ENCODE assay signal across 1 cellular context in the genomic region with DNA sequence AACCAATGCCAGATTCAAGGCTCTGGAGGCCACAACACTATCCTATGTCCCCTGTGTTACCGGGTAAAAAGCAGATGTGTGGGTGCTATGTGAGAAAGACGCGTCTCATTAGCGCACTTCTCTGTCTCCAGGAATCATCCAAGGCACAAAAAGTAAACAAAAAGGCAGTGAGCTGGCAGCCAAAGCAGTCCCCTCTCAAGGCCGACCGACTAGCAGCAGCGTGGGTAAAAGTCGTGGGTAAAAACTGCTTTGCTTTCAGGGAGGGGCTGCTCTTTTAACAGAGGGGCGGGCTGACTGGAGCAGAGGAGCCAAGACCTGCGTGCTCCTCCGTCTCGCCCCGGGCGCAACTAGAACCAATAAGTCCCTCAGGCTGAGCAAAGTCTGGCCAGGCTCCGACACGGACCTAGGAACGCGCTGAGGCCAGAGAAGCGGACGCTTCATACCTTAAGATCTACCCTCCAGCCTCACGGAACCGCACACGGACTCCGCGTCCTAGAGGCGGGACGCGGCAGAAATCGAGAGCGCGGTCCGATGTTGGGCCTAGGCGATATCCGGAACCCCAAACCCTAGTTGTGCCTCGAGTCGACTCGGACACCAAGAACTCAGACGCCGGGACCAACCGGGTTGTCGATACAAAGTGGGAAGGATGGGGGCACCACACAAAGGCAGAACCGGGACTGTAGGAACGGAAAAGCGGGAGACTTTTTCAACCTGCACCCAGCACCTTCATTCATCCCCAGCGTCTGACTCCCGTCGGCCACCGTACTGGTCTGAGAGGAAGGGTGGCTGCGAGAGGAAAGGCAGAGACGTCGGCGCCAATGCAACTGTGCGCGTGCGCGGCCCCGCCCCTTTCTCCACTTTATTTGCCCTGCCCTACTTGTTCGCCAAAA.
TF ChIP-seq lines count a peak whose summit lies in the region.

A gene with protein sequence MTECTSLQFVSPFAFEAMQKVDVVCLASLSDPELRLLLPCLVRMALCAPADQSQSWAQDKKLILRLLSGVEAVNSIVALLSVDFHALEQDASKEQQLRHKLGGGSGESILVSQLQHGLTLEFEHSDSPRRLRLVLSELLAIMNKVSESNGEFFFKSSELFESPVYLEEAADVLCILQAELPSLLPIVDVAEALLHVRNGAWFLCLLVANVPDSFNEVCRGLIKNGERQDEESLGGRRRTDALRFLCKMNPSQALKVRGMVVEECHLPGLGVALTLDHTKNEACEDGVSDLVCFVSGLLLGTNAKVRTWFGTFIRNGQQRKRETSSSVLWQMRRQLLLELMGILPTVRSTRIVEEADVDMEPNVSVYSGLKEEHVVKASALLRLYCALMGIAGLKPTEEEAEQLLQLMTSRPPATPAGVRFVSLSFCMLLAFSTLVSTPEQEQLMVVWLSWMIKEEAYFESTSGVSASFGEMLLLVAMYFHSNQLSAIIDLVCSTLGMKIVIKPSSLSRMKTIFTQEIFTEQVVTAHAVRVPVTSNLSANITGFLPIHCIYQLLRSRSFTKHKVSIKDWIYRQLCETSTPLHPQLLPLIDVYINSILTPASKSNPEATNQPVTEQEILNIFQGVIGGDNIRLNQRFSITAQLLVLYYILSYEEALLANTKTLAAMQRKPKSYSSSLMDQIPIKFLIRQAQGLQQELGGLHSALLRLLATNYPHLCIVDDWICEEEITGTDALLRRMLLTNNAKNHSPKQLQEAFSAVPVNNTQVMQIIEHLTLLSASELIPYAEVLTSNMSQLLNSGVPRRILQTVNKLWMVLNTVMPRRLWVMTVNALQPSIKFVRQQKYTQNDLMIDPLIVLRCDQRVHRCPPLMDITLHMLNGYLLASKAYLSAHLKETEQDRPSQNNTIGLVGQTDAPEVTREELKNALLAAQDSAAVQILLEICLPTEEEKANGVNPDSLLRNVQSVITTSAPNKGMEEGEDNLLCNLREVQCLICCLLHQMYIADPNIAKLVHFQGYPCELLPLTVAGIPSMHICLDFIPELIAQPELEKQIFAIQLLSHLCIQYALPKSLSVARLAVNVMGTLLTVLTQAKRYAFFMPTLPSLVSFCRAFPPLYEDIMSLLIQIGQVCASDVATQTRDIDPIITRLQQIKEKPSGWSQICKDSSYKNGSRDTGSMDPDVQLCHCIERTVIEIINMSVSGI (minus strand): TSS at position 772 of the 890 bp plus-strand sequence. CDS start 1,338 bp downstream, outside the sequence.

TF ChIP-seq in HepG2, 621 proteins besides CTCF, POLR2A, EP300 and RAD21 (continued from another document and continues in another):
- TF ChIP-seq, protein P1, sequence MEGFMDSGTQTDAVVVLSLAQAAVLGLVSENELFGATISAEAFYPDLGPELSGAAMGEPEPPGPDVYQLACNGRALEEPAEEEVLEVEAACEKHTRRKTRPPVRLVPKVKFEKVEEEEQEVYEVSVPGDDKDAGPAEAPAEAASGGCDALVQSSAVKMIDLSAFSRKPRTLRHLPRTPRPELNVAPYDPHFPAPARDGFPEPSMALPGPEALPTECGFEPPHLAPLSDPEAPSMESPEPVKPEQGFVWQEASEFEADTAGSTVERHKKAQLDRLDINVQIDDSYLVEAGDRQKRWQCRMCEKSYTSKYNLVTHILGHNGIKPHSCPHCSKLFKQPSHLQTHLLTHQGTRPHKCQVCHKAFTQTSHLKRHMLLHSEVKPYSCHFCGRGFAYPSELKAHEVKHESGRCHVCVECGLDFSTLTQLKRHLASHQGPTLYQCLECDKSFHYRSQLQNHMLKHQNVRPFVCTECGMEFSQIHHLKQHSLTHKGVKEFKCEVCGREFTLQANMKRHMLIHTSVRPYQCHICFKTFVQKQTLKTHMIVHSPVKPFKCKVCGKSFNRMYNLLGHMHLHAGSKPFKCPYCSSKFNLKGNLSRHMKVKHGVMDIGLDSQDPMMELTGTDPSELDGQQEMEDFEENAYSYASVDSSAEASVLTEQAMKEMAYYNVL (CRISPR knock-in tag; IDR thresholded peaks at IDR 0.05; ENCODE audit: borderline replicate concordance) = peak; percentile 84; the same call in 1 of the 2 replicates
- TF ChIP-seq ZNF256 (CRISPR knock-in tag; conservative IDR thresholded peaks at IDR 0.05) = peak; percentile 83; the same call in 1 of the 2 replicates
- no peak for TF ChIP-seq ADNP (CRISPR knock-in tag; IDR thresholded peaks at IDR 0.05)
- TF ChIP-seq, protein P2, sequence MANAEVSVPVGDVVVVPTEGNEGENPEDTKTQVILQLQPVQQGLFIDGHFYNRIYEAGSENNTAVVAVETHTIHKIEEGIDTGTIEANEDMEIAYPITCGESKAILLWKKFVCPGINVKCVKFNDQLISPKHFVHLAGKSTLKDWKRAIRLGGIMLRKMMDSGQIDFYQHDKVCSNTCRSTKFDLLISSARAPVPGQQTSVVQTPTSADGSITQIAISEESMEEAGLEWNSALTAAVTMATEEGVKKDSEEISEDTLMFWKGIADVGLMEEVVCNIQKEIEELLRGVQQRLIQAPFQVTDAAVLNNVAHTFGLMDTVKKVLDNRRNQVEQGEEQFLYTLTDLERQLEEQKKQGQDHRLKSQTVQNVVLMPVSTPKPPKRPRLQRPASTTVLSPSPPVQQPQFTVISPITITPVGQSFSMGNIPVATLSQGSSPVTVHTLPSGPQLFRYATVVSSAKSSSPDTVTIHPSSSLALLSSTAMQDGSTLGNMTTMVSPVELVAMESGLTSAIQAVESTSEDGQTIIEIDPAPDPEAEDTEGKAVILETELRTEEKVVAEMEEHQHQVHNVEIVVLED (CRISPR knock-in tag; IDR thresholded peaks at IDR 0.05; ENCODE audit: borderline replicate concordance) = peak; percentile 83
- TF ChIP-seq RNF2 (conservative IDR thresholded peaks at IDR 0.05; ENCODE audit: low read depth) = 0 out of 2 replicates have a peak, but pooled peaks have one; percentile 61
- TF ChIP-seq ZNF652 (CRISPR knock-in tag; IDR thresholded peaks at IDR 0.05; ENCODE audit: borderline replicate concordance, low read depth) = no peak
- peak; percentile 93; the same call in 1 of the 2 replicates for TF ChIP-seq ZC3H4 (CRISPR knock-in tag; IDR thresholded peaks at IDR 0.05; ENCODE audit: borderline replicate concordance)
- no peak; the same call in 1 of the 2 replicates for TF ChIP-seq TGIF2 (CRISPR knock-in tag; IDR thresholded peaks at IDR 0.05)
- TF ChIP-seq, protein P3, sequence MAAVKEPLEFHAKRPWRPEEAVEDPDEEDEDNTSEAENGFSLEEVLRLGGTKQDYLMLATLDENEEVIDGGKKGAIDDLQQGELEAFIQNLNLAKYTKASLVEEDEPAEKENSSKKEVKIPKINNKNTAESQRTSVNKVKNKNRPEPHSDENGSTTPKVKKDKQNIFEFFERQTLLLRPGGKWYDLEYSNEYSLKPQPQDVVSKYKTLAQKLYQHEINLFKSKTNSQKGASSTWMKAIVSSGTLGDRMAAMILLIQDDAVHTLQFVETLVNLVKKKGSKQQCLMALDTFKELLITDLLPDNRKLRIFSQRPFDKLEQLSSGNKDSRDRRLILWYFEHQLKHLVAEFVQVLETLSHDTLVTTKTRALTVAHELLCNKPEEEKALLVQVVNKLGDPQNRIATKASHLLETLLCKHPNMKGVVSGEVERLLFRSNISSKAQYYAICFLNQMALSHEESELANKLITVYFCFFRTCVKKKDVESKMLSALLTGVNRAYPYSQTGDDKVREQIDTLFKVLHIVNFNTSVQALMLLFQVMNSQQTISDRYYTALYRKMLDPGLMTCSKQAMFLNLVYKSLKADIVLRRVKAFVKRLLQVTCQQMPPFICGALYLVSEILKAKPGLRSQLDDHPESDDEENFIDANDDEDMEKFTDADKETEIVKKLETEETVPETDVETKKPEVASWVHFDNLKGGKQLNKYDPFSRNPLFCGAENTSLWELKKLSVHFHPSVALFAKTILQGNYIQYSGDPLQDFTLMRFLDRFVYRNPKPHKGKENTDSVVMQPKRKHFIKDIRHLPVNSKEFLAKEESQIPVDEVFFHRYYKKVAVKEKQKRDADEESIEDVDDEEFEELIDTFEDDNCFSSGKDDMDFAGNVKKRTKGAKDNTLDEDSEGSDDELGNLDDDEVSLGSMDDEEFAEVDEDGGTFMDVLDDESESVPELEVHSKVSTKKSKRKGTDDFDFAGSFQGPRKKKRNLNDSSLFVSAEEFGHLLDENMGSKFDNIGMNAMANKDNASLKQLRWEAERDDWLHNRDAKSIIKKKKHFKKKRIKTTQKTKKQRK (IDR thresholded peaks at IDR 0.05; ENCODE audit: low read length) = no peak
- no peak for TF ChIP-seq JUNB (CRISPR knock-in tag; IDR thresholded peaks at IDR 0.05; ENCODE audit: borderline replicate concordance)
- no peak for TF ChIP-seq ATF7 (IDR thresholded peaks at IDR 0.05)
- TF ChIP-seq ATF7 (CRISPR knock-in tag; IDR thresholded peaks at IDR 0.05) = no peak; the same call in 1 of the 2 replicates
- TF ChIP-seq, protein P4, sequence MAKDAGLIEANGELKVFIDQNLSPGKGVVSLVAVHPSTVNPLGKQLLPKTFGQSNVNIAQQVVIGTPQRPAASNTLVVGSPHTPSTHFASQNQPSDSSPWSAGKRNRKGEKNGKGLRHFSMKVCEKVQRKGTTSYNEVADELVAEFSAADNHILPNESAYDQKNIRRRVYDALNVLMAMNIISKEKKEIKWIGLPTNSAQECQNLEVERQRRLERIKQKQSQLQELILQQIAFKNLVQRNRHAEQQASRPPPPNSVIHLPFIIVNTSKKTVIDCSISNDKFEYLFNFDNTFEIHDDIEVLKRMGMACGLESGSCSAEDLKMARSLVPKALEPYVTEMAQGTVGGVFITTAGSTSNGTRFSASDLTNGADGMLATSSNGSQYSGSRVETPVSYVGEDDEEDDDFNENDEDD (CRISPR knock-in tag; IDR thresholded peaks at IDR 0.05; ENCODE audit: borderline replicate concordance) = peak; percentile 21; the same call in 1 of the 2 replicates
- TF ChIP-seq, protein P5, sequence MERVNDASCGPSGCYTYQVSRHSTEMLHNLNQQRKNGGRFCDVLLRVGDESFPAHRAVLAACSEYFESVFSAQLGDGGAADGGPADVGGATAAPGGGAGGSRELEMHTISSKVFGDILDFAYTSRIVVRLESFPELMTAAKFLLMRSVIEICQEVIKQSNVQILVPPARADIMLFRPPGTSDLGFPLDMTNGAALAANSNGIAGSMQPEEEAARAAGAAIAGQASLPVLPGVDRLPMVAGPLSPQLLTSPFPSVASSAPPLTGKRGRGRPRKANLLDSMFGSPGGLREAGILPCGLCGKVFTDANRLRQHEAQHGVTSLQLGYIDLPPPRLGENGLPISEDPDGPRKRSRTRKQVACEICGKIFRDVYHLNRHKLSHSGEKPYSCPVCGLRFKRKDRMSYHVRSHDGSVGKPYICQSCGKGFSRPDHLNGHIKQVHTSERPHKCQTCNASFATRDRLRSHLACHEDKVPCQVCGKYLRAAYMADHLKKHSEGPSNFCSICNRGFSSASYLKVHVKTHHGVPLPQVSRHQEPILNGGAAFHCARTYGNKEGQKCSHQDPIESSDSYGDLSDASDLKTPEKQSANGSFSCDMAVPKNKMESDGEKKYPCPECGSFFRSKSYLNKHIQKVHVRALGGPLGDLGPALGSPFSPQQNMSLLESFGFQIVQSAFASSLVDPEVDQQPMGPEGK (CRISPR knock-in tag; IDR thresholded peaks at IDR 0.05) = peak; percentile 81
- TF ChIP-seq ZNF564 (CRISPR knock-in tag; IDR thresholded peaks at IDR 0.05) = peak; percentile 88
- TF ChIP-seq XBP1 (CRISPR knock-in tag; IDR thresholded peaks at IDR 0.05) = no peak
- TF ChIP-seq, protein P6, sequence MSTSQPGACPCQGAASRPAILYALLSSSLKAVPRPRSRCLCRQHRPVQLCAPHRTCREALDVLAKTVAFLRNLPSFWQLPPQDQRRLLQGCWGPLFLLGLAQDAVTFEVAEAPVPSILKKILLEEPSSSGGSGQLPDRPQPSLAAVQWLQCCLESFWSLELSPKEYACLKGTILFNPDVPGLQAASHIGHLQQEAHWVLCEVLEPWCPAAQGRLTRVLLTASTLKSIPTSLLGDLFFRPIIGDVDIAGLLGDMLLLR (CRISPR knock-in tag; IDR thresholded peaks at IDR 0.05) = peak; percentile 80; the same call in 1 of the 2 replicates
- TF ChIP-seq KDM1A (CRISPR knock-in tag; IDR thresholded peaks at IDR 0.05) = no peak
- TF ChIP-seq, protein P7, sequence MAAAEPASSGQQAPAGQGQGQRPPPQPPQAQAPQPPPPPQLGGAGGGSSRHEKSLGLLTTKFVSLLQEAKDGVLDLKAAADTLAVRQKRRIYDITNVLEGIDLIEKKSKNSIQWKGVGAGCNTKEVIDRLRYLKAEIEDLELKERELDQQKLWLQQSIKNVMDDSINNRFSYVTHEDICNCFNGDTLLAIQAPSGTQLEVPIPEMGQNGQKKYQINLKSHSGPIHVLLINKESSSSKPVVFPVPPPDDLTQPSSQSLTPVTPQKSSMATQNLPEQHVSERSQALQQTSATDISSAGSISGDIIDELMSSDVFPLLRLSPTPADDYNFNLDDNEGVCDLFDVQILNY (CRISPR knock-in tag; conservative IDR thresholded peaks at IDR 0.05) = peak; percentile 31; the same call in 1 of the 2 replicates
- TF ChIP-seq ZFP36L2 (CRISPR knock-in tag; IDR thresholded peaks at IDR 0.05) = no peak; the same call in 1 of the 2 replicates
- TF ChIP-seq ZNF282 (IDR thresholded peaks at IDR 0.05; ENCODE audit: partially characterized antibody) = no peak
- peak; percentile 59 for TF ChIP-seq NCOA2 (CRISPR knock-in tag; IDR thresholded peaks at IDR 0.05)
- TF ChIP-seq, protein P8, sequence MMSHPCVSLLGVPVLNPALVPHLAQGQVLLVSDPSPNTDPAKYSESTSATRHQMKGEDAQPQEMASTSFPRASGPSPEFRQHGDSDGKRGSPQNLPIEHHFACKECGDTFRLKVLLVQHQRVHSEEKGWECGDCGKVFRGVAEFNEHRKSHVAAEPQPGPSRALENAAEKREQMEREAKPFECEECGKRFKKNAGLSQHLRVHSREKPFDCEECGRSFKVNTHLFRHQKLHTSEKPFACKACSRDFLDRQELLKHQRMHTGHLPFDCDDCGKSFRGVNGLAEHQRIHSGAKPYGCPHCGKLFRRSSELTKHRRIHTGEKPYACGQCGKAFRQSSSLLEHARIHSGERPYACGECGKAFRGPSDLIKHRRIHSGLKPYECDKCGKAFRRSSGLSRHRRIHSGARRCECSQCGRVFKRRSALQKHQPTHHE (CRISPR knock-in tag; IDR thresholded peaks at IDR 0.05; ENCODE audit: borderline replicate concordance) = peak; percentile 89
- no peak for TF ChIP-seq ZNF572 (CRISPR knock-in tag; IDR thresholded peaks at IDR 0.05)
- TF ChIP-seq CENPT (CRISPR knock-in tag; IDR thresholded peaks at IDR 0.05; ENCODE audit: low read depth) = no peak; the same call in 1 of the 2 replicates
- no peak; the same call in 1 of the 2 replicates for TF ChIP-seq ZNF101 (CRISPR knock-in tag; IDR thresholded peaks at IDR 0.05; ENCODE audit: borderline replicate concordance, low read depth)
- peak; percentile 73 for TF ChIP-seq TARDBP (CRISPR knock-in tag; IDR thresholded peaks at IDR 0.05)
- TF ChIP-seq PRPF4 (IDR thresholded peaks at IDR 0.05; ENCODE audit: low read depth, low read length, poor library complexity, severe bottlenecking) = no peak
- TF ChIP-seq ZNF614 (CRISPR knock-in tag; IDR thresholded peaks at IDR 0.05; ENCODE audit: borderline replicate concordance) = 0 out of 2 replicates have a peak, but pooled peaks have one; percentile 31
- peak; percentile 55 for TF ChIP-seq RXRB (CRISPR knock-in tag; IDR thresholded peaks at IDR 0.05; ENCODE audit: borderline replicate concordance)
- TF ChIP-seq NONO (IDR thresholded peaks at IDR 0.05) = no peak
- peak; percentile 94 for TF ChIP-seq NONO (CRISPR knock-in tag; conservative IDR thresholded peaks at IDR 0.05)
